ENCODE assay signal across 30 cellular contexts in the genomic region with DNA sequence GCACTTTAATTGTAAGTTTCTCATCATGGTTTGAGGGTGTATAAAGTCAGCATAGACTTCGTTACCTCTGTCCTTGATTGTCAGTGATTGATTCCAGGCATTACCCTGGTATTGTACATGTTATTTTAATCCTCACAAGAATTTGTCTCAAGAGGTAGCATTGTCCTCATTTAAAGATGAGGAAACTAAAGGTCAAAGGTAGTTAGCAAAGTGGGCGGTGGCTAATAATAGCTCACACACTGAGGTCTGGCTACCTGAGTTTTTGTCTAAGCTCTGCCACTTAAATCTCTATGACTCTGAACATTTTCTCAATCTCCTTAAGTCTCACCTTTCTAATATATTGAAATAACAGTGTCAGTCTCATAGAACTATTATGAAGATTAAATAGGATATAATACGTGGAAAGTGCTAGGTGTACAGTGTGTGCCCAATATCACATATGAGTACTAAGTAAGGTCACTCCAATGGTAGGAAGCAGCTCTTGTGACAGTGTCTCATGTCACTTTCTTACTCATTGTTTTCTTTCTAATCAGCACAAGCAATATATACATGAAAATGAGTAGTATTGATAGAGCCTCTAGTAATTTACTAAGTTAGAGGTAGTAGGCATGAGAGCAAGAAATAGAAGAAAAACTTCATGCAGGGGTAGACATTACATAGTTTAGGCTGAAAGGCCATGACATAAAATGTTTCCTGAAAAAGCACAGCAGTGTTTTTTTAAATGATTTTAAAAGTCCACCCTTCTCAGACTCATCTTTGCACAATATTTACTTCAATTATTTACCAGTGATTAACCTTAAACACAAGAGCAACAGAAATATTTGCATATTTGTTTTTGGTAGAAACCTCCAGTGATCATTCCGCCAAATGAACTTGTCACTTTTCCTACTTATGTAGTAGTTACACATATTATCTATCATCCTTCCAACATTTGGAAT. TPM values are rescaled to one million over a fixed set of nuclear protein-coding genes. Genes with fewer than 3 reads are reported as not detected.
DNase-seq lines count a peak whose midpoint lies in the region; ATAC-seq, FAIRE-seq and TF ChIP-seq lines count a peak whose summit lies in the region.
"Had no signal": no experiment of that assay in that cellular context is flagged by ENCODE, and none has a peak within 500 bp of the region (broad histone marks: within the 10 kb centered on the region; RNA-seq: fewer than 3 reads in every experiment).

No MANE protein-coding gene starts in this region.

- no peak for TF ChIP-seq RAD21 in HepG2 (CRISPR knock-in tag; IDR thresholded peaks at IDR 0.05)

- peaks cover 9% of the 10 kb centered on the region for H3K36me3 Mint-ChIP-seq in T-helper 17 cell (ENCODE audit: low read depth)

- H3K36me3 ChIP-seq in HepG2 (replicated peaks in 1 of 2; ENCODE audit: control insufficient read depth in 1 of 2, insufficient read depth in 2 of 2, low read length in 2 of 2) (peaks cover 0 to 23% of the 10 kb centered on the region in 2 experiments), aorta (ENCODE audit: control insufficient read depth in 1 of 2, insufficient read depth in 2 of 2, low read length in 1 of 2) (no peaks in the 10 kb centered on the region)
- H3K36me3 ChIP-seq: gastrocnemius medialis, ovary had no signal

- POLR2A ChIA-PET in HepG2 (lab: Yijun Ruan, JAX), result no interaction called here

- no peaks in the 10 kb centered on the region; the same call in 1 of the 2 replicates for H4K20me1 ChIP-seq in HepG2 (ENCODE audit: insufficient read depth, low read length)

- H3K9me3 ChIP-seq in T-helper 17 cell (ENCODE audit: control insufficient read depth, low read length, poor library complexity, severe bottlenecking), result no peaks in the 10 kb centered on the region
- no peaks in the 10 kb centered on the region for H3K9me3 ChIP-seq in HepG2 (ENCODE audit: low read length)
- no peaks in the 10 kb centered on the region for H3K9me3 ChIP-seq in aorta (ENCODE audit: control insufficient read depth, low read length)
- H3K9me3 ChIP-seq: gastrocnemius medialis, ovary, suprapubic skin had no signal

- no peak overlapping the region for H3K4me3 Mint-ChIP-seq in T-helper 17 cell
- H3K4me3 Mint-ChIP-seq: activated CD8-positive, alpha-beta T cell treated with anti-CD3 and anti-CD28 coated beads, Interleukin-2, amount 10 ng/mL, durations not matched to agents 7 days and 5 days; activated naive CD8-positive, alpha-beta T cell treated with anti-CD3 and anti-CD28 coated beads for 36 hours; CD14-positive monocyte; natural killer cell treated with Interleukin-12 subunit alpha and Interleukin-12 subunit beta and Interleukin-15 and Interleukin-18, amount 100 ng/mL, for 72 hours; stimulated activated memory B cell treated with anti-CD40 and anti-IgM and Interleukin-4, amounts not matched to agents 10 μg/mL and 1 μg/mL and 100 μg/mL, for 72 hours had no signal

- H3K79me2 ChIP-seq in HepG2 (ENCODE audit: insufficient read depth, low read length), result peaks cover 35% of the 10 kb centered on the region

- no peaks in the 10 kb centered on the region for H3K27me3 ChIP-seq in HepG2 (ENCODE audit: control insufficient read depth in 1 of 2, insufficient read depth in 2 of 2, low read length in 2 of 2)
- H3K27me3 ChIP-seq in aorta (ENCODE audit: control insufficient read depth in 1 of 2, insufficient read depth in 2 of 2, low read length in 1 of 2), result no peaks in the 10 kb centered on the region
- H3K27me3 ChIP-seq: gastrocnemius medialis, ovary, suprapubic skin had no signal

- BruUV-seq in HepG2 (replicated peaks; lab: Mats Ljungman, UMichigan), result no TSS peak

- H3K27ac ChIP-seq in HepG2 (ENCODE audit: extremely low read length, insufficient read depth, low read length), result peak overlapping the region; percentile 51
- H3K27ac ChIP-seq in aorta (ENCODE audit: low read depth in 1 of 2, low read length in 2 of 2), result no peak overlapping the region
- H3K27ac ChIP-seq: gastrocnemius medialis, KMS-11, ovary, suprapubic skin had no signal

- H3K4me1 Mint-ChIP-seq in T-helper 17 cell, result peaks cover 32% of the 10 kb centered on the region
- H3K4me1 Mint-ChIP-seq: CD14-positive monocyte had no signal

- no peak for TF ChIP-seq POLR2A in GM12892 (IDR thresholded peaks at IDR 0.05; ENCODE audit: low read depth, low read length)
- no peak for TF ChIP-seq POLR2A in HepG2 (IDR thresholded peaks at IDR 0.05; ENCODE audit: insufficient read depth in 1 of 2, low read depth in 2 of 2, low read length in 2 of 2)

- CTCF ChIA-PET in HepG2 (lab: Yijun Ruan, JAX; ENCODE audit: low intra/inter-chr PET ratio, low total read pairs), result no interaction called here

- no peaks in the 10 kb centered on the region for H3K27me3 Mint-ChIP-seq in T-helper 17 cell
- H3K27me3 Mint-ChIP-seq: activated naive CD8-positive, alpha-beta T cell treated with anti-CD3 and anti-CD28 coated beads for 36 hours; natural killer cell treated with Interleukin-12 subunit alpha and Interleukin-12 subunit beta and Interleukin-15 and Interleukin-18, amount 100 ng/mL, for 72 hours; stimulated activated memory B cell treated with anti-CD40 and anti-IgM and Interleukin-4, amounts not matched to agents 10 μg/mL and 1 μg/mL and 100 μg/mL, for 72 hours had no signal

- FAIRE-seq in GM12892 (lab: Jason Lieb, UNC) (peak; percentile 33), HepG2 (lab: Jason Lieb, UNC) (no peak)
- FAIRE-seq: astrocyte had no signal

- no peak overlapping the region for H3K9ac ChIP-seq in HepG2 (ENCODE audit: insufficient read depth, low read depth, low read length)
- H3K9ac ChIP-seq: KMS-11 had no signal

- H3K4me3 ChIP-seq in HepG2 (replicated peaks in 1 of 3; ENCODE audit: insufficient read depth in 1 of 3, low read depth in 2 of 3, low read length in 3 of 3) (no peak overlapping the region; a peak in 1 of 6 replicates), aorta (ENCODE audit: low read length in 2 of 2) (no peak overlapping the region)
- H3K4me3 ChIP-seq: gastrocnemius medialis, ovary, suprapubic skin had no signal

- DNase-seq in GM12892 (ENCODE audit: insufficient read length) (no peak), T-helper 17 cell (no peak), HepG2 (ENCODE audit: low spot score) (no peak), sciatic nerve (ENCODE audit: low spot score) (no peak), aorta (no peak), UCSD-AML1 (lab: John Stamatoyannopoulos, UW; ENCODE audit: unreplicated experiment) (no peak)
- DNase-seq: activated CD4-positive, CD25-positive, alpha-beta regulatory T cell treated with anti-CD3 and anti-CD28 coated beads, Interleukin-2, amount 50 U/mL, for 72 hours; activated CD8-positive, alpha-beta T cell treated with anti-CD3 and anti-CD28 coated beads, Interleukin-2, amount 10 ng/mL, durations not matched to agents 7 days and 5 days; activated naive CD8-positive, alpha-beta T cell treated with anti-CD3 and anti-CD28 coated beads for 36 hours; central memory CD4-positive, alpha-beta T cell; dermis blood vessel endothelial cell; DND-41; gastrocnemius medialis; H7; left cardiac atrium; MM.1S; NCI-H1417 treated with DMSO at 0.1 percent for 48 hours; NCI-H2081; NCI-H2227 treated with DMSO at 0.1 percent for 48 hours; NCI-H526 treated with DMSO at 0.1 percent for 48 hours; ovary; retina; stimulated activated CD4-positive, alpha-beta T cell treated with anti-CD3 and anti-CD28 coated beads, Interleukin-4, amount 100 ng/mL, for 24 hours had no signal

- no peak overlapping the region for H2AFZ ChIP-seq in HepG2 (ENCODE audit: low read length)

- WGBS in HepG2 (ENCODE audit: low lambda C conversion rate), result 88% methylated on average over 4 of the region's 4 CpGs
- WGBS in aorta, 2 donors, result 98% methylated on average over 4 of the region's 4 CpGs

- intact Hi-C loops in HepG2 (cut with micrococcal nuclease; ENCODE audit: unreplicated experiment) (no loop called here), sciatic nerve (cut with DNase I) (no loop called here), aorta (cut with DNase I) (no loop called here)

- in situ Hi-C loops in HepG2 (cut with HindIII; ENCODE audit: extremely low pct_ligation_motif_present, low pct_unique_long_range_greater_than_20kb), result no loop called here

- no peak for TF ChIP-seq CTCF in HepG2 (CRISPR knock-in tag; IDR thresholded peaks at IDR 0.05)

- TF ChIP-seq EP300 in HepG2 (IDR thresholded peaks at IDR 0.05; ENCODE audit: low read depth in 2 of 2, low read length in 2 of 2), result no peak
- no peak for TF ChIP-seq EP300 in HepG2 (CRISPR knock-in tag; IDR thresholded peaks at IDR 0.05; ENCODE audit: borderline replicate concordance)

- ATAC-seq in T-helper 17 cell (no peak), HepG2 (peak; percentile 53), sciatic nerve (peak; percentile 22), aorta (ENCODE audit: low FRiP score) (no peak), GM19023 (IDR thresholded peaks at IDR 0.05; ENCODE audit: unreplicated experiment) (no peak)
- ATAC-seq: activated CD8-positive, alpha-beta T cell treated with anti-CD3 and anti-CD28 coated beads, Interleukin-2, amount 10 ng/mL, durations not matched to agents 7 days and 5 days; gastrocnemius medialis; natural killer cell treated with Interleukin-12 subunit alpha and Interleukin-12 subunit beta and Interleukin-15 and Interleukin-18, amount 100 ng/mL, for 72 hours; stimulated activated memory B cell treated with anti-CD40 and anti-IgM and Interleukin-4, amounts not matched to agents 10 μg/mL and 1 μg/mL and 100 μg/mL, for 72 hours had no signal

- H3K4me2 ChIP-seq in HepG2 (ENCODE audit: low read depth, low read length), result peak overlapping the region; percentile 50
- H3K4me2 ChIP-seq: KMS-11 had no signal

- peak overlapping the region; percentile 47 for H3K27ac Mint-ChIP-seq in T-helper 17 cell
- H3K27ac Mint-ChIP-seq: activated CD8-positive, alpha-beta T cell treated with anti-CD3 and anti-CD28 coated beads, Interleukin-2, amount 10 ng/mL, durations not matched to agents 7 days and 5 days; activated naive CD8-positive, alpha-beta T cell treated with anti-CD3 and anti-CD28 coated beads for 36 hours; natural killer cell treated with Interleukin-12 subunit alpha and Interleukin-12 subunit beta and Interleukin-15 and Interleukin-18, amount 100 ng/mL, for 72 hours; stimulated activated memory B cell treated with anti-CD40 and anti-IgM and Interleukin-4, amounts not matched to agents 10 μg/mL and 1 μg/mL and 100 μg/mL, for 72 hours had no signal

- H3K4me1 ChIP-seq in HepG2 (ENCODE audit: insufficient read depth, low read length) (peaks cover 47% of the 10 kb centered on the region), aorta (ENCODE audit: control insufficient read depth in 1 of 2, insufficient read depth in 2 of 2, low read length in 2 of 2) (peaks cover 0 to 2% of the 10 kb centered on the region in 2 donors)
- H3K4me1 ChIP-seq: gastrocnemius medialis had no signal

RNA-seq across cellular contexts. Expression of gene AHR, which starts 21.0 kb away (rescaled TPM):
- 33.9 TPM for polyA plus RNA-seq in GM12892 (2012; ENCODE audit: missing spikeins)
- total RNA-seq in T-helper 17 cell, result 100 to 1,000 TPM; 139 to 208 TPM
- 31.3 and 34.1 TPM in 2 replicates for total RNA-seq in HepG2 (2016; rRNA removed; fragmentation: Illumina TruSeq; extraction: Trizol)
- 1.7 and 3.1 TPM in 2 replicates for total RNA-seq in HepG2 (2016; cell fraction: cytosol; rRNA removed; fragmentation: Illumina TruSeq; extraction: Trizol; ENCODE audit: low read depth)
- 30.9 and 33.5 TPM in 2 replicates for total RNA-seq in HepG2 (2016; cell fraction: insoluble cytoplasmic fraction; rRNA removed; fragmentation: Illumina TruSeq; extraction: Trizol)
- 6.5 and 7.0 TPM in 2 replicates for total RNA-seq in HepG2 (2016; cell fraction: membrane; rRNA removed; fragmentation: Illumina TruSeq; extraction: Trizol)
- 32.0 and 45.9 TPM in 2 replicates for total RNA-seq in HepG2 (2016; cell fraction: nucleus; rRNA removed; fragmentation: Illumina TruSeq; extraction: Trizol)
- polyA plus RNA-seq in HepG2 (2011; rRNA removed), result 9.0 and 10.0 TPM in 2 replicates
- polyA plus RNA-seq in HepG2 (2011; cell fraction: cytosol; rRNA removed), result 3.4 and 7.6 TPM in 2 replicates
- 17.2 and 19.0 TPM in 2 replicates for polyA plus RNA-seq in HepG2 (2011; cell fraction: nucleus; rRNA removed)
- polyA plus RNA-seq in HepG2 (2012), result 19.9 and 20.0 TPM in 2 replicates
- polyA plus RNA-seq in HepG2 (2016; cell fraction: cytosol; fragmentation: Illumina TruSeq; extraction: Trizol; ENCODE audit: low read depth), result 0.34 and 0.38 TPM in 2 replicates
- polyA plus RNA-seq in HepG2 (2016; cell fraction: insoluble cytoplasmic fraction; fragmentation: Illumina TruSeq; extraction: Trizol; ENCODE audit: low read depth), result 12.0 and 12.5 TPM in 2 replicates
- polyA plus RNA-seq in HepG2 (2016; cell fraction: membrane; fragmentation: Illumina TruSeq; extraction: Trizol; ENCODE audit: low read depth), result 1.6 and 1.8 TPM in 2 replicates
- 19.2 and 22.4 TPM in 2 replicates for polyA plus RNA-seq in HepG2 (2016; cell fraction: nucleus; fragmentation: Illumina TruSeq; extraction: Trizol; ENCODE audit: insufficient read depth, low read depth)
- 8.4 and 12.3 TPM in 2 replicates for polyA minus RNA-seq in HepG2 (2011; rRNA and poly(A)+ RNA removed; ENCODE audit: low replicate concordance)
- polyA minus RNA-seq in HepG2 (2011; cell fraction: cytosol; rRNA and poly(A)+ RNA removed), result 26.4 and 26.5 TPM in 2 replicates
- 147 and 166 TPM in 2 replicates for polyA minus RNA-seq in HepG2 (2011; cell fraction: nucleus; rRNA and poly(A)+ RNA removed)
- total RNA-seq in sciatic nerve, result 288 TPM
- total RNA-seq in aorta, result 100 to 1,000 TPM in 1 of 2 donors, 10 to 100 TPM in 1; 65.8 to 117 TPM
- 10 to 100 TPM; 16.9 to 36.2 TPM for polyA plus RNA-seq in aorta

Comparison
In these comparisons a context has a peak if more than half of its experiments do, and no peak if none do; other contexts are left out.
1. ATAC-seq: peak in HepG2 (single experiment) and sciatic nerve (single experiment); none in T-helper 17 cell (single experiment), aorta (single experiment) and GM19023 (single experiment).